Comparison of ENCODE assay signal across 26 cellular contexts in the genomic region with DNA sequence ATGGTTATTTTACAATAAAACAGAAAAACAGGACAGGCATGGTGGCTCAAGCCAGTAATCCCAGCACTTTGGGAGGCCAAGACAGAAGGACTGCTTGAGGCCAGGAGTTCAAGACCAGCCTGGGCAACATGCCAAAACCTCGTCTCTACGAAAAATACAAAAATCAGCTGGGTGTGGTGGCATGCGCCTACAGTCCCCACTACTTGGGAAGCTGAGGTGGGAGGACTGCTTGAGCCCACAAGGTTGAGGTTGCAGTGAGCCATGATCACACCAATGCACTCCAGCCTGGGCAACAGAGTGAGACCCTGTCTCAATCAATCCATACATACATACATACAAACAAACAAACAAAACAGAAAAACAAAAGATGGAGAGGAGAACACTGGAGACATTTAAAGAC.
"Had no signal": no experiment of that assay in that cellular context is flagged by ENCODE, and none has a peak within 500 bp of the region (broad histone marks: within the 10 kb centered on the region; RNA-seq: fewer than 3 reads in every experiment).

No MANE protein-coding gene starts in this region.

- H3K9me3 ChIP-seq: adrenal gland, left ventricle myocardium inferior, ovary, psoas muscle, right atrium auricular region, tibial artery, vagina had no signal

- H3K9me3 Mint-ChIP-seq: activated B cell treated with CpG ODN at 0.5 μM for 24 hours; activated T-cell treated with anti-CD3 and anti-CD28 coated beads, Interleukin-2, amount 50 U/mL, for 4 hours; activated T-helper 2 cell treated with anti-CD3 and anti-CD28 coated beads, Interferon-gamma antibody, Interleukin-2, Interleukin-4, amounts not matched to agents 10 μg/mL and 5 μg/mL and 100 μg/mL, durations not matched to agents 14 hours and 24 hours and 36 hours; natural killer cell treated with Interleukin-12 subunit alpha and Interleukin-12 subunit beta and Interleukin-15 and Interleukin-18, amount 100 ng/mL, for 72 hours had no signal

- H3K27me3 ChIP-seq: adrenal gland, foreskin keratinocyte, ovary, right atrium auricular region, tibial artery, vagina had no signal

- DNase-seq: activated B cell treated with CpG ODN at 0.5 μM for 24 hours; activated CD4-positive, alpha-beta T cell treated with anti-CD3 and anti-CD28 coated beads for 36 hours; activated CD4-positive, alpha-beta T cell treated with anti-CD3 and anti-CD28 coated beads, Interleukin-2, amount 50 U/mL, for 48 hours; activated CD8-positive, alpha-beta memory T cell treated with anti-CD3 and anti-CD28 coated beads, Interleukin-2, amount 50 U/mL, for 48 hours; activated naive CD4-positive, alpha-beta T cell; activated T-cell treated with anti-CD3 and anti-CD28 coated beads, Interleukin-2, amount 50 U/mL, for 4 hours; adrenal gland; cerebellar nuclear complex; foreskin keratinocyte; glutamatergic neuron; hippocampal formation; kidney glomerular epithelial cell; left ventricle myocardium inferior; midbrain; ovary; psoas muscle; stimulated activated CD4-positive, alpha-beta T cell treated with anti-CD3 and anti-CD28 coated beads, Interleukin-4, amount 100 ng/mL, for 24 hours; stimulated activated naive CD8-positive, alpha-beta T cell treated with anti-CD3 and anti-CD28 coated beads, Interleukin-15, Interleukin-2, amounts not matched to agents 100 U/mL and 50 U/mL, for 24 hours; tibial artery had no signal

- ATAC-seq: activated CD4-positive, alpha-beta T cell treated with anti-CD3 and anti-CD28 coated beads for 36 hours; activated T-cell treated with anti-CD3 and anti-CD28 coated beads, Interleukin-2, amount 50 U/mL, for 4 hours; foreskin keratinocyte; natural killer cell treated with Interleukin-12 subunit alpha and Interleukin-12 subunit beta and Interleukin-15 and Interleukin-18, amount 100 ng/mL, for 72 hours; psoas muscle; stimulated activated naive CD8-positive, alpha-beta T cell treated with anti-CD3 and anti-CD28 coated beads, Interleukin-15, Interleukin-2, amounts not matched to agents 100 U/mL and 50 U/mL, for 24 hours had no signal

- H3K27me3 Mint-ChIP-seq: activated B cell treated with CpG ODN at 0.5 μM for 24 hours; activated CD4-positive, alpha-beta T cell treated with anti-CD3 and anti-CD28 coated beads for 36 hours; activated naive CD8-positive, alpha-beta T cell; natural killer cell treated with Interleukin-12 subunit alpha and Interleukin-12 subunit beta and Interleukin-15 and Interleukin-18, amount 100 ng/mL, for 72 hours had no signal

- H3K4me1 Mint-ChIP-seq: activated B cell treated with CpG ODN at 0.5 μM for 24 hours; activated CD4-positive, alpha-beta T cell treated with anti-CD3 and anti-CD28 coated beads for 36 hours had no signal

- H3K4me3 Mint-ChIP-seq: activated B cell treated with CpG ODN at 0.5 μM for 24 hours; activated CD4-positive, alpha-beta T cell treated with anti-CD3 and anti-CD28 coated beads for 36 hours; activated naive CD8-positive, alpha-beta T cell; activated T-cell treated with anti-CD3 and anti-CD28 coated beads, Interleukin-2, amount 50 U/mL, for 4 hours; natural killer cell treated with Interleukin-12 subunit alpha and Interleukin-12 subunit beta and Interleukin-15 and Interleukin-18, amount 100 ng/mL, for 72 hours; T-helper 2 cell treated with Interferon-gamma antibody and Interleukin-4, amounts not matched to agents 5 μg/mL and 100 μg/mL, for 36 hours had no signal

- H3K27ac ChIP-seq: adrenal gland, epithelial cell of prostate, foreskin keratinocyte, left ventricle myocardium inferior, ovary, psoas muscle, right atrium auricular region, tibial artery, vagina had no signal

- H3K4me1 ChIP-seq: foreskin keratinocyte, psoas muscle had no signal

- H3K4me3 ChIP-seq: adrenal gland, left ventricle myocardium inferior, ovary, psoas muscle, right atrium auricular region, tibial artery, vagina had no signal

- H3K27ac Mint-ChIP-seq: activated B cell treated with CpG ODN at 0.5 μM for 24 hours; activated CD4-positive, alpha-beta T cell treated with anti-CD3 and anti-CD28 coated beads for 36 hours; activated naive CD8-positive, alpha-beta T cell; activated T-helper 2 cell treated with anti-CD3 and anti-CD28 coated beads, Interferon-gamma antibody, Interleukin-2, Interleukin-4, amounts not matched to agents 10 μg/mL and 5 μg/mL and 100 μg/mL, durations not matched to agents 14 hours and 24 hours and 36 hours; natural killer cell treated with Interleukin-12 subunit alpha and Interleukin-12 subunit beta and Interleukin-15 and Interleukin-18, amount 100 ng/mL, for 72 hours; T-helper 2 cell treated with Interferon-gamma antibody and Interleukin-4, amounts not matched to agents 5 μg/mL and 100 μg/mL, for 36 hours had no signal

- H3K36me3 ChIP-seq: adrenal gland, ovary had no signal
